ENCODE assay signal across 8 cellular contexts in the genomic region with DNA sequence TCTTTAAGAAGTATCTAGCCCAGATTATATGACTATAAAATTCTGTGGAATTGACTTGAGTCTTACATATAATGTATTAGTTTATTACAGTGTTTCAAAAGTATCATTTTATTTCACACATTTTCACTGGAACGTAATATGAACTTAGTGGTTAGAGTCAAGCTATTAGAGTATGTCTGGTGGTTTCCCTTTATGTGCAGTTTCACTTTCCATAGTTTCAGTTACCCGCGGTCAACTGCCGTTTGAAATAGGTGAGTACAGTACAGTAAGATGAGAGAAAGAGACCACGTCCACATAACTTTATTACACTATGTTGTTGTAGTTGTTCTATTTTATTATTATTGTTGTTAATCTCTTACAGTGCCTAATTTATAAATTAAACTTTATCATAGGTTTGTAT. TPM values are rescaled to one million over a fixed set of nuclear protein-coding genes. Genes with fewer than 3 reads are reported as not detected.
DNase-seq lines count a peak whose midpoint lies in the region; ATAC-seq and TF ChIP-seq lines count a peak whose summit lies in the region.

No MANE protein-coding gene starts in this region.

- no peak overlapping the region for H3K27ac ChIP-seq in lower lobe of right lung
- no peak overlapping the region for H3K27ac ChIP-seq in endodermal cell (ENCODE audit: low read depth, low read length)

- H3K27me3 Mint-ChIP-seq in activated T-helper 17 cell treated with anti-CD3 and anti-CD28 coated beads, Interleukin-2, amount 50 U/mL, for 72 hours = no peaks in the 10 kb centered on the region
- no peaks in the 10 kb centered on the region for H3K27me3 Mint-ChIP-seq in endodermal cell (ENCODE audit: insufficient read depth)

- H3K27ac Mint-ChIP-seq in activated T-helper 17 cell treated with anti-CD3 and anti-CD28 coated beads, Interleukin-2, amount 50 U/mL, for 72 hours = no peak overlapping the region
- no peak overlapping the region for H3K27ac Mint-ChIP-seq in endodermal cell

- peaks cover 13% of the 10 kb centered on the region for H3K36me3 Mint-ChIP-seq in activated T-helper 17 cell treated with anti-CD3 and anti-CD28 coated beads, Interleukin-2, amount 50 U/mL, for 72 hours (ENCODE audit: low read depth)
- H3K36me3 Mint-ChIP-seq in endodermal cell (ENCODE audit: low read depth) = peaks cover 4% of the 10 kb centered on the region

- DNase-seq in GM20000 (ENCODE audit: low spot score) (peak; percentile 32), iPS-NIHi7 (ENCODE audit: extremely low spot score) (no peak), lower lobe of right lung (no peak), endodermal cell (no peak)

- H3K9ac ChIP-seq in endodermal cell (ENCODE audit: extremely low read depth, low read length, poor library complexity, severe bottlenecking) = no peak overlapping the region

- H3K9me3 ChIP-seq in lower lobe of right lung (no peaks in the 10 kb centered on the region), endodermal cell (ENCODE audit: control insufficient read depth, low read length) (no peaks in the 10 kb centered on the region)

- intact Hi-C loops in lower lobe of right lung (cut with DNase I) = no loop called here

- H3K4me1 ChIP-seq in lower lobe of right lung (no peaks in the 10 kb centered on the region), endodermal cell (ENCODE audit: control insufficient read depth, insufficient read depth, low read length) (no peaks in the 10 kb centered on the region)

- H3K27me3 ChIP-seq in lower lobe of right lung (ENCODE audit: low read depth) (no peaks in the 10 kb centered on the region), endodermal cell (ENCODE audit: control insufficient read depth, insufficient read depth, low read length, poor library complexity, severe bottlenecking) (no peaks in the 10 kb centered on the region)

- no peaks in the 10 kb centered on the region for H3K9me3 Mint-ChIP-seq in activated T-helper 17 cell treated with anti-CD3 and anti-CD28 coated beads, Interleukin-2, amount 50 U/mL, for 72 hours
- no peaks in the 10 kb centered on the region for H3K9me3 Mint-ChIP-seq in endodermal cell

- H3K4me3 ChIP-seq in lower lobe of right lung = no peak overlapping the region
- no peak overlapping the region for H3K4me3 ChIP-seq in endodermal cell (ENCODE audit: low read length)

- H3K36me3 ChIP-seq in lower lobe of right lung (peaks cover 6% of the 10 kb centered on the region), endodermal cell (ENCODE audit: control insufficient read depth, insufficient read depth, low read length) (peaks cover 3% of the 10 kb centered on the region)

- TF ChIP-seq CTCF in GM20000 (IDR thresholded peaks at IDR 0.05; ENCODE audit: extremely low read depth, missing control alignments) (no peak), lower lobe of right lung (IDR thresholded peaks at IDR 0.05) (no peak), endodermal cell (conservative IDR thresholded peaks at IDR 0.05) (no peak)

- H3K4me1 Mint-ChIP-seq in activated T-helper 17 cell treated with anti-CD3 and anti-CD28 coated beads, Interleukin-2, amount 50 U/mL, for 72 hours = peaks cover 5% of the 10 kb centered on the region
- H3K4me1 Mint-ChIP-seq in endodermal cell = peaks cover 4% of the 10 kb centered on the region

- 78% methylated on average over 1 of the region's 5 CpGs; no CpG with 5 or more reads in 1 of the 2 experiments for WGBS in endodermal cell (ENCODE audit: insufficient coverage in 1 of 2, insufficient read length in 1 of 2), 2 experiments

- peak; percentile 100 for ATAC-seq in GM18498 (IDR thresholded peaks at IDR 0.05; ENCODE audit: unreplicated experiment)
- peak; percentile 99 for ATAC-seq in HG03280 (IDR thresholded peaks at IDR 0.05; ENCODE audit: unreplicated experiment)
- ATAC-seq in activated T-helper 17 cell treated with anti-CD3 and anti-CD28 coated beads, Interleukin-2, amount 50 U/mL, for 72 hours (replicated peaks) = peak; percentile 92
- no peak for ATAC-seq in esophagus mucosa
- no peak for ATAC-seq in lower lobe of right lung

- no peak overlapping the region for H3K4me3 Mint-ChIP-seq in activated T-helper 17 cell treated with anti-CD3 and anti-CD28 coated beads, Interleukin-2, amount 50 U/mL, for 72 hours
- no peak overlapping the region for H3K4me3 Mint-ChIP-seq in endodermal cell

RNA-seq across cellular contexts. Expression of gene COMMD10, which starts 50.5 kb away (rescaled TPM):
- total RNA-seq in activated T-helper 17 cell treated with anti-CD3 and anti-CD28 coated beads, Interleukin-2, amount 50 U/mL, for 72 hours = 10 to 100 TPM; 17.7 to 19.1 TPM
- total RNA-seq in esophagus mucosa (18.3 TPM), lower lobe of right lung (33.8 TPM), endodermal cell (10 to 100 TPM; 25.3 to 29.8 TPM)
- 45.7 TPM for polyA plus RNA-seq in endodermal cell (2013, experiment 1 of 2)
- 42.1 TPM for polyA plus RNA-seq in endodermal cell (2013, experiment 2 of 2)

Comparison
In these comparisons a context has a peak if more than half of its experiments do, and no peak if none do; other contexts are left out.
1. ATAC-seq: peak in GM18498 (single experiment), HG03280 (single experiment) and activated T-helper 17 cell treated with anti-CD3 and anti-CD28 coated beads, Interleukin-2, amount 50 U/mL, for 72 hours (single experiment); none in esophagus mucosa (single experiment) and lower lobe of right lung (0 of 2).